Comparison of ENCODE assay signal across 24 cellular contexts in the genomic region with DNA sequence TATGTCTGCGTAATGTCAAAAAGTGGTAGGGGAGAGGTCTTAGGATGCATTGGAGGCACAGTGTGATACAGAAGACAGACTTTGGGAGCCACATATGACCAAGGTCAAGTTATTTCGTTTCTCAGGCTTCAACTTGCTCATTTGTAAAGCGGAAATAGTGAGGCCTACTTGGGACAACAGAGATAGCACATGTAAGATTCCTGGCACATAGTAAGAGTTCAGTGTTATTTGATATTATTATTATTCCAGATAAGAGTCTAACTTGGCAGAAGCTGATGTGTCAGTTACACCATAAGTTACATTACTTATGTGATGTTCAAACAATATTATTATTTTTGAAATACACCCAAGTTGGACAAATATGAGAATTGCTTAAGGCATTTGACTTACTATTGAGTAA. TPM values are rescaled to one million over a fixed set of nuclear protein-coding genes. Genes with fewer than 3 reads are reported as not detected.
DNase-seq lines count a peak whose midpoint lies in the region; ATAC-seq, FAIRE-seq and TF ChIP-seq lines count a peak whose summit lies in the region.
"Had no signal": no experiment of that assay in that cellular context is flagged by ENCODE, and none has a peak within 500 bp of the region (broad histone marks: within the 10 kb centered on the region; RNA-seq: fewer than 3 reads in every experiment).

No MANE protein-coding gene starts in this region.

- ATAC-seq in K562 (no peak), aorta (ENCODE audit: low FRiP score) (peak; percentile 69)
- ATAC-seq: GM12878 had no signal

- DNase-seq in MCF 10A (ENCODE audit: unreplicated experiment) = peak; percentile 74
- no peak for DNase-seq in breast epithelium (ENCODE audit: low spot score in 2 of 2)
- no peak for DNase-seq in K562 (ENCODE audit: extremely low read depth in 1 of 4, low spot score in 3 of 4)
- peak; percentile 12 for DNase-seq in fibroblast of the conjunctiva (ENCODE audit: low read depth)
- DNase-seq in aorta = no peak
- no peak for DNase-seq in putamen (ENCODE audit: low spot score)
- no peak for DNase-seq in uterus
- DNase-seq in Calu3 = no peak
- DNase-seq: 8988T; CD8-positive, alpha-beta memory T cell; DMS79 treated with DMSO at 0.1 percent for 48 hours; HCEC 1CT; NCI-H1105; NCI-H1694 treated with DMSO at 0.1 percent for 48 hours; NCI-H2107; NCI-H2227 treated with DMSO at 0.1 percent for 48 hours; NCI-H524; Peyer's patch; SHP77 treated with DMSO at 0.1 percent for 48 hours had no signal

- no peaks in the 10 kb centered on the region for H3K27me3 ChIP-seq in breast epithelium
- no peaks in the 10 kb centered on the region for H3K27me3 ChIP-seq in K562 (ENCODE audit: control insufficient read depth in 2 of 2, insufficient read depth in 2 of 2, low read length in 2 of 2)
- no peaks in the 10 kb centered on the region for H3K27me3 ChIP-seq in aorta (ENCODE audit: control insufficient read depth in 1 of 2, insufficient read depth in 2 of 2, low read length in 1 of 2)
- no peaks in the 10 kb centered on the region for H3K27me3 ChIP-seq in uterus
- H3K27me3 ChIP-seq: Peyer's patch had no signal

- no peaks in the 10 kb centered on the region for H3K9me3 Mint-ChIP-seq in MCF 10A (ENCODE audit: unreplicated experiment)
- H3K9me3 Mint-ChIP-seq in Calu3 (ENCODE audit: low read depth, unreplicated experiment) = no peaks in the 10 kb centered on the region

- no peak for FAIRE-seq in K562 (lab: Jason Lieb, UNC)
- FAIRE-seq: G401.6, GM12878 had no signal

- H3K27me3 Mint-ChIP-seq in MCF 10A (ENCODE audit: insufficient read depth, unreplicated experiment) (no peaks in the 10 kb centered on the region), Calu3 (ENCODE audit: unreplicated experiment) (peaks cover 18% of the 10 kb centered on the region)

- BruUV-seq in MCF 10A (replicated peaks; lab: Mats Ljungman, UMichigan) (no TSS peak), K562 (replicated peaks; lab: Mats Ljungman, UMichigan) (no TSS peak), Calu3 (replicated peaks; lab: Mats Ljungman, UMichigan) (no TSS peak)

- CTCF ChIA-PET in MCF 10A (lab: Yijun Ruan, JAX) (interaction anchor here (0.7 to 1.8 kb wide), 3 partner anchors 10 to 1750 kb away, joined by 3 to 5 read pairs (median 5); no protein-coding TSS in a partner anchor), K562 (lab: Yijun Ruan, JAX; ENCODE audit: low intra/inter-chr PET ratio) (no interaction called here), Calu3 (lab: Charles Lee) (no interaction called here)

- H3K27ac Mint-ChIP-seq in MCF 10A (ENCODE audit: low read depth, unreplicated experiment) = peak overlapping the region; percentile 28
- H3K27ac Mint-ChIP-seq in Calu3 (ENCODE audit: unreplicated experiment) = no peak overlapping the region
- H3K27ac Mint-ChIP-seq: CD8-positive, alpha-beta memory T cell had no signal

- peak overlapping the region; percentile 71; the same call in 1 of the 2 replicates for H2AFZ ChIP-seq in K562 (ENCODE audit: low read depth, low read length)

- no peak overlapping the region for H3K9ac ChIP-seq in K562 (ENCODE audit: insufficient read depth in 1 of 2, low read depth in 2 of 2, low read length in 2 of 2)
- H3K9ac ChIP-seq: KMS-11 had no signal

- no peak overlapping the region for H3K27ac ChIP-seq in breast epithelium
- no peak overlapping the region for H3K27ac ChIP-seq in K562 (ENCODE audit: extremely low read depth, low read depth, low read length)
- H3K27ac ChIP-seq in aorta (ENCODE audit: low read depth in 1 of 2, low read length in 2 of 2) = peak overlapping the region in 1 of 2 donors; percentile 21
- no peak overlapping the region for H3K27ac ChIP-seq in uterus
- H3K27ac ChIP-seq: KMS-11, Peyer's patch had no signal

- H3K9me1 ChIP-seq in K562 (ENCODE audit: control insufficient read depth, insufficient read depth, low read length) = no peaks in the 10 kb centered on the region

- POLR2A ChIA-PET in MCF 10A (lab: Yijun Ruan, JAX) = interaction anchor here (0.9 kb wide), 1 partner anchor 13 kb away, joined by 3 read pairs; no protein-coding TSS in a partner anchor
- POLR2A ChIA-PET in K562 (lab: Yijun Ruan, JAX) = interaction anchor here (0.6 kb wide), 1 partner anchor 253 kb away, joined by 4 read pairs; no protein-coding TSS in a partner anchor

- H3K9me3 ChIP-seq in breast epithelium = no peaks in the 10 kb centered on the region
- H3K9me3 ChIP-seq in K562 (replicated peaks; ENCODE audit: control insufficient read depth, insufficient read depth, low read depth, low read length) = no peaks in the 10 kb centered on the region
- H3K9me3 ChIP-seq in aorta (ENCODE audit: control insufficient read depth, low read length) = no peaks in the 10 kb centered on the region
- H3K9me3 ChIP-seq in uterus = no peaks in the 10 kb centered on the region
- H3K9me3 ChIP-seq: MG63, Peyer's patch had no signal

- TF ChIP-seq POLR2A in breast epithelium (IDR thresholded peaks at IDR 0.05) (no peak), K562 (conservative IDR thresholded peaks at IDR 0.05) (no peak), uterus (IDR thresholded peaks at IDR 0.05) (no peak)

- intact Hi-C loops in MCF 10A (cut with micrococcal nuclease) = no loop called here
- intact Hi-C loops in breast epithelium (cut with DNase I; ENCODE audit: low total_unique reads) = no loop called here
- intact Hi-C loops in K562 (cut with micrococcal nuclease) = no loop called here
- intact Hi-C loops in aorta (cut with DNase I) = no loop called here
- intact Hi-C loops in uterus (cut with DNase I; ENCODE audit: low total_unique reads) = no loop called here
- intact Hi-C loops in Calu3 (cut with micrococcal nuclease; ENCODE audit: unreplicated experiment) = no loop called here

- H3K4me1 Mint-ChIP-seq in MCF 10A (ENCODE audit: insufficient read depth, unreplicated experiment) (peaks cover 18% of the 10 kb centered on the region), Calu3 (ENCODE audit: low read depth, unreplicated experiment) (no peaks in the 10 kb centered on the region)
- H3K4me1 Mint-ChIP-seq: CD8-positive, alpha-beta memory T cell had no signal

- WGBS in K562 (ENCODE audit: insufficient coverage, low coverage, missing lambda C conversion rate) = 12% methylated on average over 3 of the region's 3 CpGs
- WGBS in aorta, 2 donors = 9 to 10% methylated on average over 3 of the region's 3 CpGs

- H4K20me1 ChIP-seq in K562 (replicated peaks; ENCODE audit: control insufficient read depth, insufficient read depth, low read length) = no peaks in the 10 kb centered on the region

- no peaks in the 10 kb centered on the region for H3K36me3 ChIP-seq in breast epithelium
- H3K36me3 ChIP-seq in K562 (ENCODE audit: control insufficient read depth, insufficient read depth, low read length) = no peaks in the 10 kb centered on the region
- H3K36me3 ChIP-seq in aorta (ENCODE audit: control insufficient read depth in 1 of 2, insufficient read depth in 2 of 2, low read length in 1 of 2) = no peaks in the 10 kb centered on the region
- H3K36me3 ChIP-seq in uterus = no peaks in the 10 kb centered on the region
- H3K36me3 ChIP-seq: MG63, Peyer's patch had no signal

- no peak overlapping the region for H3K4me3 Mint-ChIP-seq in MCF 10A (ENCODE audit: unreplicated experiment)
- no peak overlapping the region for H3K4me3 Mint-ChIP-seq in Calu3 (ENCODE audit: low read depth, unreplicated experiment)
- H3K4me3 Mint-ChIP-seq: CD8-positive, alpha-beta memory T cell had no signal

- no peak for TF ChIP-seq EP300 in K562 (IDR thresholded peaks at IDR 0.05; ENCODE audit: low read length)

- no peak overlapping the region for H3K4me2 ChIP-seq in K562 (ENCODE audit: insufficient read depth, low read length)
- H3K4me2 ChIP-seq: KMS-11 had no signal

- in situ Hi-C loops in K562 (cut with MboI) = no loop called here

- TF ChIP-seq RAD21 in K562 (CRISPR knock-in tag; conservative IDR thresholded peaks at IDR 0.05 in 1 of 2, IDR thresholded peaks at IDR 0.05 in 1 of 2) = no peak

- no peaks in the 10 kb centered on the region for H3K36me3 Mint-ChIP-seq in MCF 10A (ENCODE audit: insufficient read depth, unreplicated experiment)
- no peaks in the 10 kb centered on the region for H3K36me3 Mint-ChIP-seq in Calu3 (ENCODE audit: insufficient read depth, unreplicated experiment)
- H3K36me3 Mint-ChIP-seq: CD8-positive, alpha-beta memory T cell had no signal

- no peak overlapping the region for H3K4me3 ChIP-seq in breast epithelium
- no peak overlapping the region for H3K4me3 ChIP-seq in K562
- no peak overlapping the region for H3K4me3 ChIP-seq in aorta (ENCODE audit: low read length in 2 of 2)
- no peak overlapping the region for H3K4me3 ChIP-seq in uterus
- H3K4me3 ChIP-seq: GM12878, MG63, Peyer's patch had no signal

- H3K79me2 ChIP-seq in K562 (ENCODE audit: control insufficient read depth, insufficient read depth, low read length) = no peaks in the 10 kb centered on the region

- no peak for TF ChIP-seq CTCF in MCF 10A (IDR thresholded peaks at IDR 0.05; ENCODE audit: unreplicated experiment)
- TF ChIP-seq CTCF in breast epithelium (IDR thresholded peaks at IDR 0.05) = no peak
- no peak for TF ChIP-seq CTCF in K562 (IDR thresholded peaks at IDR 0.05 in 2 of 3, conservative IDR thresholded peaks at IDR 0.05 in 1 of 3; ENCODE audit: insufficient read depth in 2 of 3, low read depth in 1 of 3, low read length in 3 of 3)
- no peak for TF ChIP-seq CTCF in uterus (IDR thresholded peaks at IDR 0.05)
- no peak for TF ChIP-seq CTCF in Calu3 (IDR thresholded peaks at IDR 0.05; ENCODE audit: unreplicated experiment)

- H3K4me1 ChIP-seq in breast epithelium (no peaks in the 10 kb centered on the region), K562 (replicated peaks in 1 of 2; ENCODE audit: control insufficient read depth in 2 of 2, insufficient read depth in 2 of 2, low read length in 2 of 2) (no peaks in the 10 kb centered on the region), aorta (ENCODE audit: control insufficient read depth in 1 of 2, insufficient read depth in 2 of 2, low read length in 2 of 2) (peaks cover 1 to 6% of the 10 kb centered on the region in 2 donors), uterus (no peaks in the 10 kb centered on the region)
- H3K4me1 ChIP-seq: Peyer's patch had no signal

RNA-seq across cellular contexts. Expression of a gene that starts 10.2 kb away (rescaled TPM):
- 0.81 and 1.2 TPM in 2 replicates for total RNA-seq in MCF 10A (2022)
- total RNA-seq in breast epithelium = 100 to 1,000 TPM in 1 of 3 donors, 10 to 100 TPM in 2; 32.6 to 307 (median 46.8) TPM
- total RNA-seq in K562 (2011; cell fraction: chromatin; rRNA removed; ENCODE audit: low replicate concordance) = not detected in 2 replicates
- not detected in 2 replicates for total RNA-seq in K562 (2011; cell fraction: nucleolus; rRNA removed)
- not detected in 2 replicates for total RNA-seq in K562 (2011; cell fraction: nucleoplasm; rRNA removed)
- not detected in 2 replicates for total RNA-seq in K562 (2014; rRNA removed)
- not detected in 2 replicates for total RNA-seq in K562 (2014; rRNA removed; fragmentation: Illumina TruSeq; extraction: Trizol)
- total RNA-seq in K562 (2015; rRNA removed; fragmentation: Illumina TruSeq; extraction: Trizol) = not detected in 2 replicates
- not detected in 2 replicates for total RNA-seq in K562 (2021)
- 0.06 TPM in 1 of 2 replicates, not detected in the other for polyA plus RNA-seq in K562 (2011; rRNA removed)
- polyA plus RNA-seq in K562 (2011; cell fraction: cytosol; rRNA removed) = not detected in 2 replicates
- 0.16 TPM in 1 of 2 replicates, not detected in the other for polyA plus RNA-seq in K562 (2011; cell fraction: nucleus; rRNA removed)
- not detected in 2 replicates for polyA plus RNA-seq in K562 (2012)
- not detected in 2 replicates for polyA plus RNA-seq in K562 (2014; fragmentation: Illumina TruSeq; extraction: Trizol)
- polyA plus RNA-seq in K562 (2014; fragmentation: Nextera tagmentation; extraction: Ambion mirVana) = under 1 TPM; 0.03 to 0.17 TPM
- not detected in 2 replicates for polyA plus RNA-seq in K562 (2014; rRNA removed)
- not detected in 2 replicates for polyA minus RNA-seq in K562 (2011; rRNA and poly(A)+ RNA removed)
- not detected in 2 replicates for polyA minus RNA-seq in K562 (2011; cell fraction: cytosol; rRNA and poly(A)+ RNA removed)
- not detected in 2 replicates for polyA minus RNA-seq in K562 (2011; cell fraction: nucleus; rRNA and poly(A)+ RNA removed)
- 10 to 100 TPM; 16.3 to 29.0 TPM for total RNA-seq in aorta
- 10 to 100 TPM; 12.6 to 38.6 TPM for polyA plus RNA-seq in aorta
- total RNA-seq in uterus = 1 to 10 TPM in 2 of 4 donors, under 1 TPM in 2; under 0.01 to 4.1 (median 2.1) TPM
- 0.21 and 0.27 TPM in 2 replicates for total RNA-seq in Calu3 (2022)
- total RNA-seq: CD8-positive, alpha-beta memory T cell had no signal
- polyA plus RNA-seq: BJ; CD8-positive, alpha-beta memory T cell had no signal

RNA-seq across cellular contexts. Expression of a gene that starts 53.8 kb away (rescaled TPM):
- total RNA-seq in MCF 10A (2022) (not detected in 2 replicates), breast epithelium (10 to 100 TPM; 16.2 to 26.5 (median 19.2) TPM), K562 (2014; rRNA removed) (not detected in 2 replicates), K562 (2014; rRNA removed; fragmentation: Illumina TruSeq; extraction: Trizol) (not detected in 2 replicates), K562 (2015; rRNA removed; fragmentation: Illumina TruSeq; extraction: Trizol) (not detected in 2 replicates), K562 (2021) (not detected in 2 replicates), aorta (1 to 10 TPM; 1.0 to 2.2 TPM), uterus (1 to 10 TPM in 1 of 4 donors, under 1 TPM in 3; 0.41 to 1.8 (median 0.67) TPM), Calu3 (2022) (not detected in 2 replicates)
- not detected in 2 replicates for total RNA-seq in K562 (2011; cell fraction: chromatin; rRNA removed; ENCODE audit: low replicate concordance)
- total RNA-seq in K562 (2011; cell fraction: nucleolus; rRNA removed) = not detected in 2 replicates
- not detected in 2 replicates for total RNA-seq in K562 (2011; cell fraction: nucleoplasm; rRNA removed)
- polyA plus RNA-seq in K562 (2011; rRNA removed) (not detected in 2 replicates), K562 (2014; fragmentation: Illumina TruSeq; extraction: Trizol) (not detected in 2 replicates), K562 (2014; fragmentation: Nextera tagmentation; extraction: Ambion mirVana) (not detected), K562 (2014; rRNA removed) (not detected in 2 replicates), aorta (under 1 TPM in 1 of 2 donors, not detected in 1; 0.15 TPM)
- not detected in 2 replicates for polyA plus RNA-seq in K562 (2011; cell fraction: cytosol; rRNA removed)
- not detected in 2 replicates for polyA plus RNA-seq in K562 (2011; cell fraction: nucleus; rRNA removed)
- not detected in 2 replicates for polyA plus RNA-seq in K562 (2012)
- polyA minus RNA-seq in K562 (2011; rRNA and poly(A)+ RNA removed) = not detected in 2 replicates
- not detected in 2 replicates for polyA minus RNA-seq in K562 (2011; cell fraction: cytosol; rRNA and poly(A)+ RNA removed)
- polyA minus RNA-seq in K562 (2011; cell fraction: nucleus; rRNA and poly(A)+ RNA removed) = not detected in 2 replicates
- total RNA-seq: CD8-positive, alpha-beta memory T cell; GM12878 had no signal
- polyA plus RNA-seq: BJ; CD8-positive, alpha-beta memory T cell; GM12878 had no signal

Comparison
In these comparisons a context has a peak if more than half of its experiments do, and no peak if none do; other contexts are left out.
1. DNase-seq: peak in MCF 10A (single experiment) and fibroblast of the conjunctiva (single experiment); none in breast epithelium (0 of 2), K562 (0 of 4), aorta (0 of 2), putamen (single experiment), uterus (0 of 2) and Calu3 (single experiment).
2. RNA of a gene that starts 53.8 kb away (total RNA-seq): 16.2 to 26.5 TPM in breast epithelium; 1.0 to 2.2 TPM in aorta, 0.41 to 1.8 TPM in uterus, not detected in MCF 10A, not detected in K562 and not detected in Calu3; every median in the first group is over 4 times any median in the second.